In genomic region chr5:173325091-173325698, GRCh38 we compare ENCODE assay signal across 1 cellular context.
TF ChIP-seq lines count a peak whose summit lies in the region.

No MANE protein-coding gene starts in this region.

TF ChIP-seq in HEK293, 187 proteins besides CTCF, POLR2A, EP300 and RAD21 (continued from another document):
- TF ChIP-seq, protein P1, sequence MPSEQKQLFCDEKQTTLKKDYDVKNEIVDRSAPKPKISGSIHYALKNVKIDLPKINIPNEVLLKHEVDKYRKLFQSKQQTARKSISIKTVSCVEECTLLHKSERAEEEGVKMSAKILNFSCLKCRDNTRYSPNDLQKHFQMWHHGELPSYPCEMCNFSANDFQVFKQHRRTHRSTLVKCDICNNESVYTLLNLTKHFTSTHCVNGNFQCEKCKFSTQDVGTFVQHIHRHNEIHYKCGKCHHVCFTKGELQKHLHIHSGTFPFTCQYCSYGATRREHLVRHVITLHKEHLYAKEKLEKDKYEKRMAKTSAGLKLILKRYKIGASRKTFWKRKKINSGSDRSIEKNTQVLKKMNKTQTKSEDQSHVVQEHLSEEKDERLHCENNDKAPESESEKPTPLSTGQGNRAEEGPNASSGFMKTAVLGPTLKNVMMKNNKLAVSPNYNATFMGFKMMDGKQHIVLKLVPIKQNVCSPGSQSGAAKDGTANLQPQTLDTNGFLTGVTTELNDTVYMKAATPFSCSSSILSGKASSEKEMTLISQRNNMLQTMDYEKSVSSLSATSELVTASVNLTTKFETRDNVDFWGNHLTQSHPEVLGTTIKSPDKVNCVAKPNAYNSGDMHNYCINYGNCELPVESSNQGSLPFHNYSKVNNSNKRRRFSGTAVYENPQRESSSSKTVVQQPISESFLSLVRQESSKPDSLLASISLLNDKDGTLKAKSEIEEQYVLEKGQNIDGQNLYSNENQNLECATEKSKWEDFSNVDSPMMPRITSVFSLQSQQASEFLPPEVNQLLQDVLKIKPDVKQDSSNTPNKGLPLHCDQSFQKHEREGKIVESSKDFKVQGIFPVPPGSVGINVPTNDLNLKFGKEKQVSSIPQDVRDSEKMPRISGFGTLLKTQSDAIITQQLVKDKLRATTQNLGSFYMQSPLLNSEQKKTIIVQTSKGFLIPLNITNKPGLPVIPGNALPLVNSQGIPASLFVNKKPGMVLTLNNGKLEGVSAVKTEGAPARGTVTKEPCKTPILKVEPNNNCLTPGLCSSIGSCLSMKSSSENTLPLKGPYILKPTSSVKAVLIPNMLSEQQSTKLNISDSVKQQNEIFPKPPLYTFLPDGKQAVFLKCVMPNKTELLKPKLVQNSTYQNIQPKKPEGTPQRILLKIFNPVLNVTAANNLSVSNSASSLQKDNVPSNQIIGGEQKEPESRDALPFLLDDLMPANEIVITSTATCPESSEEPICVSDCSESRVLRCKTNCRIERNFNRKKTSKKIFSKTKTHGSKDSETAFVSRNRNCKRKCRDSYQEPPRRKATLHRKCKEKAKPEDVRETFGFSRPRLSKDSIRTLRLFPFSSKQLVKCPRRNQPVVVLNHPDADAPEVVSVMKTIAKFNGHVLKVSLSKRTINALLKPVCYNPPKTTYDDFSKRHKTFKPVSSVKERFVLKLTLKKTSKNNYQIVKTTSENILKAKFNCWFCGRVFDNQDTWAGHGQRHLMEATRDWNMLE (tag by site-specific recombination; conservative IDR thresholded peaks at IDR 0.05; ENCODE audit: low read depth): no peak
- no peak for TF ChIP-seq GFI1B (tag by site-specific recombination; IDR thresholded peaks at IDR 0.05)
- TF ChIP-seq, protein P2, sequence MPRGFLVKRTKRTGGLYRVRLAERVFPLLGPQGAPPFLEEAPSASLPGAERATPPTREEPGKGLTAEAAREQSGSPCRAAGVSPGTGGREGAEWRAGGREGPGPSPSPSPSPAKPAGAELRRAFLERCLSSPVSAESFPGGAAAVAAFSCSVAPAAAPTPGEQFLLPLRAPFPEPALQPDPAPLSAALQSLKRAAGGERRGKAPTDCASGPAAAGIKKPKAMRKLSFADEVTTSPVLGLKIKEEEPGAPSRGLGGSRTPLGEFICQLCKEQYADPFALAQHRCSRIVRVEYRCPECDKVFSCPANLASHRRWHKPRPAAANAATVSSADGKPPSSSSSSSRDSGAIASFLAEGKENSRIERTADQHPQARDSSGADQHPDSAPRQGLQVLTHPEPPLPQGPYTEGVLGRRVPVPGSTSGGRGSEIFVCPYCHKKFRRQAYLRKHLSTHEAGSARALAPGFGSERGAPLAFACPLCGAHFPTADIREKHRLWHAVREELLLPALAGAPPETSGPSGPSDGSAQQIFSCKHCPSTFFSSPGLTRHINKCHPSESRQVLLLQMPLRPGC (tag by site-specific recombination; IDR thresholded peaks at IDR 0.05): no peak
- TF ChIP-seq ZNF133 (tag by site-specific recombination; IDR thresholded peaks at IDR 0.05): peak; percentile 67
